Comparison of ENCODE assay signal across 9 cellular contexts in genomic region chr17:65531508-65532431, GRCh38. TPM values are rescaled to one million over a fixed set of nuclear protein-coding genes. Genes with fewer than 3 reads are reported as not detected.
DNase-seq lines count a peak whose midpoint lies in the region; ATAC-seq, FAIRE-seq and TF ChIP-seq lines count a peak whose summit lies in the region.
"Had no signal": no experiment of that assay in that cellular context is flagged by ENCODE, and none has a peak within 500 bp of the region (broad histone marks: within the 10 kb centered on the region; RNA-seq: fewer than 3 reads in every experiment).

No MANE protein-coding gene starts in this region.

- POLR2A ChIA-PET in A549 (lab: Yijun Ruan, JAX): interaction anchor here (0.6 kb wide), 1 partner anchor 20 kb away, joined by 4 read pairs; no protein-coding TSS in a partner anchor

- peak overlapping the region; percentile 51 for H3K27ac Mint-ChIP-seq in endothelial cell (ENCODE audit: unreplicated experiment)
- H3K27ac Mint-ChIP-seq: activated B cell treated with CpG ODN at 0.5 μM for 24 hours had no signal

- no peak for FAIRE-seq in A549 (lab: Jason Lieb, UNC)

- H3K4me3 Mint-ChIP-seq in endothelial cell (ENCODE audit: unreplicated experiment): no peak overlapping the region
- H3K4me3 Mint-ChIP-seq: activated B cell treated with CpG ODN at 0.5 μM for 24 hours had no signal

- no peaks in the 10 kb centered on the region for H3K9me3 Mint-ChIP-seq in endothelial cell (ENCODE audit: unreplicated experiment)
- H3K9me3 Mint-ChIP-seq: activated B cell treated with CpG ODN at 0.5 μM for 24 hours had no signal

- TF ChIP-seq POLR2A in A549 (IDR thresholded peaks at IDR 0.05; ENCODE audit: low read length): no peak

- CTCF ChIA-PET in A549 (lab: Yijun Ruan, JAX): interaction anchor here (1.7 kb wide), 1 partner anchor 237 kb away, joined by 5 read pairs; no protein-coding TSS in a partner anchor

- 72% methylated on average over 15 of the region's 15 CpGs for WGBS in A549 (ENCODE audit: missing lambda C conversion rate)

- DNase-seq in A549 (ENCODE audit: low read depth in 1 of 2, low spot score in 1 of 2) (peak in 1 of 2 experiments; percentile 46), endothelial cell (ENCODE audit: low spot score) (no peak), midbrain (lab: John Stamatoyannopoulos, UW) (peak; percentile 47), MG63 (no peak), HT-29 (ENCODE audit: low spot score) (no peak), GM13976 (ENCODE audit: low spot score) (no peak), NCI-H1105 (lab: John Stamatoyannopoulos, UW) (no peak)
- DNase-seq: activated B cell treated with CpG ODN at 0.5 μM for 24 hours had no signal

- no peak for TF ChIP-seq EP300 in A549 (IDR thresholded peaks at IDR 0.05)

- H3K27me3 Mint-ChIP-seq in endothelial cell (ENCODE audit: unreplicated experiment): peaks cover 7% of the 10 kb centered on the region
- H3K27me3 Mint-ChIP-seq: activated B cell treated with CpG ODN at 0.5 μM for 24 hours had no signal

- no peaks in the 10 kb centered on the region for H3K27me3 ChIP-seq in HUES6 (ENCODE audit: control insufficient read depth, insufficient read depth, low read length)
- H3K27me3 ChIP-seq in MG63: no peaks in the 10 kb centered on the region

- H3K4me3 ChIP-seq in A549 (no peak overlapping the region), HUES6 (ENCODE audit: low read depth, low read length) (peak overlapping the region; percentile 13; the same call in 1 of the 2 replicates), MG63 (no peak overlapping the region)

- H3K4me1 ChIP-seq in A549: peaks cover 7% of the 10 kb centered on the region; the same call in 1 of the 3 replicates
- H3K4me1 ChIP-seq in HUES6 (ENCODE audit: control insufficient read depth, insufficient read depth, low read length): peaks cover 40% of the 10 kb centered on the region

- H3K9me3 ChIP-seq in A549 (no peaks in the 10 kb centered on the region), HUES6 (ENCODE audit: control insufficient read depth, insufficient read depth, low read depth, low read length) (no peaks in the 10 kb centered on the region), MG63 (no peaks in the 10 kb centered on the region)

- no peak for TF ChIP-seq CTCF in A549 (IDR thresholded peaks at IDR 0.05)
- TF ChIP-seq CTCF in endothelial cell (IDR thresholded peaks at IDR 0.05; ENCODE audit: unreplicated experiment): no peak
- TF ChIP-seq CTCF in GM13976 (IDR thresholded peaks at IDR 0.05; ENCODE audit: borderline replicate concordance, control extremely low read depth, extremely low read depth, insufficient read depth, missing control alignments): no peak

- peaks cover 21% of the 10 kb centered on the region for H3K4me1 Mint-ChIP-seq in endothelial cell (ENCODE audit: unreplicated experiment)
- H3K4me1 Mint-ChIP-seq: activated B cell treated with CpG ODN at 0.5 μM for 24 hours had no signal

- H3K27ac ChIP-seq in A549 (no peak overlapping the region), HUES6 (ENCODE audit: low read depth, low read length) (peak overlapping the region; percentile 10; the same call in 1 of the 2 replicates)

- peaks cover 48% of the 10 kb centered on the region for H3K36me3 Mint-ChIP-seq in endothelial cell (ENCODE audit: low read depth, unreplicated experiment)

- 0 out of 3 replicates have a peak overlapping the region, but pooled peaks have one; percentile 2 for H3K4me2 ChIP-seq in A549

- no peak for TF ChIP-seq RAD21 in A549 (conservative IDR thresholded peaks at IDR 0.05 in 1 of 2, IDR thresholded peaks at IDR 0.05 in 1 of 2)

- H3K9ac ChIP-seq in HUES6 (ENCODE audit: low read length): peak overlapping the region; percentile 40

- peak in 1 of 2 experiments; percentile 76; a peak in 3 of 6 replicates for ATAC-seq in A549

- in situ Hi-C loops in GM13976 (cut with MboI; ENCODE audit: low sequenced_read_pairs, unreplicated experiment): no loop called here

- H3K36me3 ChIP-seq in HUES6 (ENCODE audit: control insufficient read depth, insufficient read depth, low read length) (peaks cover 88% of the 10 kb centered on the region), MG63 (peaks cover 13% of the 10 kb centered on the region)

TF ChIP-seq in A549, 52 proteins besides CTCF, POLR2A, EP300 and RAD21:
- TF ChIP-seq CBX2 (IDR thresholded peaks at IDR 0.05; ENCODE audit: borderline replicate concordance, low read depth) (no peak), HES2 (IDR thresholded peaks at IDR 0.05) (no peak)

RNA-seq across cellular contexts. Expression of gene AXIN2, which starts 29.7 kb away (rescaled TPM):
- polyA plus RNA-seq in A549 (2011; rRNA removed) (4.0 and 4.5 TPM in 2 replicates), A549 (2017; fragmentation: RNase III; extraction: RNeasy Plus Mini Kit Qiagen cat#74134 plus additional on column Dnase treatment) (3.3 to 4.9 TPM (median 4.8 TPM) in 3 replicates)
- 1.0 and 1.2 TPM in 2 replicates for polyA plus RNA-seq in A549 (2012; cell fraction: cytosol; rRNA removed)
- 1.9 and 2.5 TPM in 2 replicates for polyA plus RNA-seq in A549 (2012; cell fraction: nucleus; rRNA removed)
- 4.9 and 5.4 TPM in 2 replicates for polyA minus RNA-seq in A549 (2011; rRNA and poly(A)+ RNA removed)
- 44.8 TPM for total RNA-seq in endothelial cell (ENCODE audit: unreplicated experiment)
- total RNA-seq in MG63 (2014; rRNA removed; shearing (Covaris generic); ENCODE audit: low replicate concordance): 2.6 and 9.0 TPM in 2 replicates
- total RNA-seq in HT-29 (2014; rRNA removed; shearing (Covaris generic)): 58.9 and 72.1 TPM in 2 replicates
